Comparison of ENCODE assay signal across 37 cellular contexts in genomic region chr5:2031581-2031980, GRCh38.
"Had no signal": no experiment of that assay in that cellular context is flagged by ENCODE, and none has a peak within 500 bp of the region (broad histone marks: within the 10 kb centered on the region; RNA-seq: fewer than 3 reads in every experiment).

No MANE protein-coding gene starts in this region.

- H3K4me3 Mint-ChIP-seq: activated B cell treated with CpG ODN at 0.5 μM for 24 hours; activated CD4-positive, alpha-beta memory T cell treated with anti-CD3 and anti-CD28 coated beads for 36 hours; activated CD4-positive, alpha-beta T cell treated with anti-CD3 and anti-CD28 coated beads, Interleukin-2, amount 10 ng/mL, durations not matched to agents 24 days and 14 days; activated CD8-positive, alpha-beta T cell treated with anti-CD3 and anti-CD28 coated beads for 36 hours; activated naive CD4-positive, alpha-beta T cell treated with anti-CD3 and anti-CD28 coated beads for 36 hours; activated naive CD8-positive, alpha-beta T cell treated with anti-CD3 and anti-CD28 coated beads for 36 hours; activated T-cell treated with anti-CD3 and anti-CD28 coated beads, Interleukin-2, amount 50 U/mL, for 4 hours; activated T-cell treated with anti-CD3 and anti-CD28 coated beads, Interleukin-2, amount 50 U/mL, for 72 hours; activated T-helper 1 cell treated with anti-CD3 and anti-CD28 coated beads, Interleukin-12 subunit alpha, Interleukin-12 subunit beta, Interleukin-2, Interleukin-4 antibody, amounts not matched to agents 30 ng/mL and 10 ng/mL and 1 ng/mL, durations not matched to agents 14 hours and 24 hours and 36 hours; activated T-helper 17 cell treated with anti-CD3 and anti-CD28 coated beads, Interleukin-2, amount 50 U/mL, for 72 hours; T-helper 1 cell treated with Interleukin-12 subunit alpha and Interleukin-12 subunit beta and Interleukin-4 antibody, amounts not matched to agents 30 μg/mL and 1 μg/mL, for 36 hours; T-helper 2 cell treated with Interferon-gamma antibody and Interleukin-4, amounts not matched to agents 5 μg/mL and 100 μg/mL, for 36 hours had no signal

- H3K9me3 ChIP-seq: adrenal gland, body of pancreas had no signal

- H3K4me3 ChIP-seq: adrenal gland, body of pancreas, breast epithelium had no signal

- H3K36me3 Mint-ChIP-seq: activated CD4-positive, alpha-beta memory T cell treated with anti-CD3 and anti-CD28 coated beads for 36 hours; activated naive CD8-positive, alpha-beta T cell treated with anti-CD3 and anti-CD28 coated beads for 36 hours had no signal

- H3K9me3 Mint-ChIP-seq: activated B cell treated with CpG ODN at 0.5 μM for 24 hours; activated CD4-positive, alpha-beta memory T cell treated with anti-CD3 and anti-CD28 coated beads for 36 hours; activated CD4-positive, alpha-beta T cell treated with anti-CD3 and anti-CD28 coated beads, Interleukin-2, amount 10 ng/mL, durations not matched to agents 24 days and 14 days; activated naive CD8-positive, alpha-beta T cell treated with anti-CD3 and anti-CD28 coated beads for 36 hours; activated T-helper 1 cell treated with anti-CD3 and anti-CD28 coated beads, Interleukin-12 subunit alpha, Interleukin-12 subunit beta, Interleukin-2, Interleukin-4 antibody, amounts not matched to agents 30 ng/mL and 10 ng/mL and 1 ng/mL, durations not matched to agents 14 hours and 24 hours and 36 hours; T-helper 1 cell treated with Interleukin-12 subunit alpha and Interleukin-12 subunit beta and Interleukin-4 antibody, amounts not matched to agents 30 μg/mL and 1 μg/mL, for 36 hours; T-helper 2 cell treated with Interferon-gamma antibody and Interleukin-4, amounts not matched to agents 5 μg/mL and 100 μg/mL, for 36 hours had no signal

- H3K27me3 ChIP-seq: adrenal gland, body of pancreas, brain microvascular endothelial cell, breast epithelium had no signal

- DNase-seq: activated B cell treated with CpG ODN at 0.5 μM for 24 hours; activated CD4-positive, alpha-beta memory T cell treated with anti-CD3 and anti-CD28 coated beads for 36 hours; activated CD4-positive, alpha-beta T cell treated with anti-CD3 and anti-CD28 coated beads for 4 hours; activated CD4-positive, alpha-beta T cell treated with anti-CD3 and anti-CD28 coated beads, Interleukin-2, amount 10 ng/mL, durations not matched to agents 24 days and 14 days; activated CD4-positive, alpha-beta T cell treated with anti-CD3 and anti-CD28 coated beads, Interleukin-2, amount 50 U/mL, for 1 hour; activated CD4-positive, alpha-beta T cell treated with anti-CD3 and anti-CD28 coated beads, Interleukin-2, amount 50 U/mL, for 4 hours; activated CD4-positive, CD25-positive, alpha-beta regulatory T cell treated with anti-CD3 and anti-CD28 coated beads, Interleukin-2, amount 50 U/mL, for 72 hours; activated CD8-positive, alpha-beta memory T cell treated with anti-CD3 and anti-CD28 coated beads, Interleukin-2, amount 50 U/mL, for 4 hours; activated CD8-positive, alpha-beta T cell treated with anti-CD3 and anti-CD28 coated beads for 36 hours; activated effector memory CD4-positive, alpha-beta T cell treated with anti-CD3 and anti-CD28 coated beads, Interleukin-2, amount 50 U/mL, for 16 hours; activated gamma-delta T cell treated with Interleukin-2 at 50 U/mL for 16 hours; activated naive CD4-positive, alpha-beta T cell; activated naive CD4-positive, alpha-beta T cell treated with anti-CD3 and anti-CD28 coated beads for 36 hours; activated naive CD4-positive, alpha-beta T cell treated with anti-CD3 and anti-CD28 coated beads, Interleukin-2, amount 50 U/mL, for 16 hours; activated naive CD8-positive, alpha-beta T cell treated with anti-CD3 and anti-CD28 coated beads for 36 hours; activated T-cell treated with anti-CD3 and anti-CD28 coated beads for 4 hours; activated T-cell treated with anti-CD3 and anti-CD28 coated beads, Interleukin-2, amount 50 U/mL, for 1 hour; activated T-cell treated with anti-CD3 and anti-CD28 coated beads, Interleukin-2, amount 50 U/mL, for 4 hours; activated T-cell treated with anti-CD3 and anti-CD28 coated beads, Interleukin-2, amount 50 U/mL, for 72 hours; adrenal gland; amniotic stem cell; aorta; body of pancreas; brain microvascular endothelial cell; central memory CD4-positive, alpha-beta T cell; T-helper 1 cell; T-helper 2 cell; T-helper 9 cell had no signal

- H3K27ac Mint-ChIP-seq: activated B cell treated with CpG ODN at 0.5 μM for 24 hours; activated CD4-positive, alpha-beta memory T cell treated with anti-CD3 and anti-CD28 coated beads for 36 hours; activated CD4-positive, alpha-beta T cell treated with anti-CD3 and anti-CD28 coated beads, Interleukin-2, amount 10 ng/mL, durations not matched to agents 24 days and 14 days; activated CD8-positive, alpha-beta T cell treated with anti-CD3 and anti-CD28 coated beads for 36 hours; activated naive CD4-positive, alpha-beta T cell treated with anti-CD3 and anti-CD28 coated beads for 36 hours; activated naive CD4-positive, alpha-beta T cell treated with anti-CD3 and anti-CD28 coated beads, Interleukin-2, amount 50 U/mL, for 72 hours; activated naive CD8-positive, alpha-beta T cell treated with anti-CD3 and anti-CD28 coated beads for 36 hours; activated T-cell treated with anti-CD3 and anti-CD28 coated beads, Interleukin-2, amount 50 U/mL, for 72 hours; activated T-helper 1 cell treated with anti-CD3 and anti-CD28 coated beads, Interleukin-12 subunit alpha, Interleukin-12 subunit beta, Interleukin-2, Interleukin-4 antibody, amounts not matched to agents 30 ng/mL and 10 ng/mL and 1 ng/mL, durations not matched to agents 14 hours and 24 hours and 36 hours; activated T-helper 17 cell treated with anti-CD3 and anti-CD28 coated beads, Interleukin-2, amount 50 U/mL, for 72 hours; T-helper 1 cell treated with Interleukin-12 subunit alpha and Interleukin-12 subunit beta and Interleukin-4 antibody, amounts not matched to agents 30 μg/mL and 1 μg/mL, for 36 hours; T-helper 2 cell treated with Interferon-gamma antibody and Interleukin-4, amounts not matched to agents 5 μg/mL and 100 μg/mL, for 36 hours had no signal

- H3K4me1 ChIP-seq: adrenal gland, body of pancreas, breast epithelium had no signal

- H3K4me1 Mint-ChIP-seq: activated B cell treated with CpG ODN at 0.5 μM for 24 hours; activated CD4-positive, alpha-beta T cell treated with anti-CD3 and anti-CD28 coated beads, Interleukin-2, amount 10 ng/mL, durations not matched to agents 24 days and 14 days; activated naive CD8-positive, alpha-beta T cell treated with anti-CD3 and anti-CD28 coated beads for 36 hours; activated T-helper 17 cell treated with anti-CD3 and anti-CD28 coated beads, Interleukin-2, amount 50 U/mL, for 72 hours had no signal

- FAIRE-seq: astrocyte, TTC549 had no signal

- H3K36me3 ChIP-seq: adrenal gland, brain microvascular endothelial cell, breast epithelium had no signal

- H3K27ac ChIP-seq: adrenal gland, body of pancreas, brain microvascular endothelial cell, breast epithelium, VCaP had no signal

- ATAC-seq: activated CD8-positive, alpha-beta T cell treated with anti-CD3 and anti-CD28 coated beads for 36 hours; activated naive CD4-positive, alpha-beta T cell treated with anti-CD3 and anti-CD28 coated beads, Interleukin-2, amount 50 U/mL, for 72 hours; activated T-cell treated with anti-CD3 and anti-CD28 coated beads, Interleukin-2, amount 50 U/mL, for 4 hours; activated T-cell treated with anti-CD3 and anti-CD28 coated beads, Interleukin-2, amount 50 U/mL, for 72 hours; activated T-helper 17 cell treated with anti-CD3 and anti-CD28 coated beads, Interleukin-2, amount 50 U/mL, for 72 hours; body of pancreas had no signal
